In the genomic region with DNA sequence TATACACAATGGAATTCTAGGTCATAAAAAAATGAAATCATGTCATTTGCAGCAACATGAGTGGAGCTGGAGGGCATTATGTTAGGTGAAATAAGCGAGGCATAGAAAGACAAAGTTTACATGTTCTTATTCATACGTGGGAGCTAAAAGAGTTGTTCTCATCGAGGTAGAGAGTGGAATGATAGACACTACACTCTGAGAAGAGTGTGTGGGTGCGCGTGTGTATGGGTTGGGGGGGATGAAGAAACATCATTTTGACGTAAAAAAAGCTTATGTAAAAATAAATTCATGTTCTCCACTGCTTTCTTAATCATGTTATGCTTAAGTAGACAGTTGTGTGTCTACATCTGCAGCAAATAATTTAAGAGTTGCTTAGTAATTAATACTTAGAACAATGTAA, we compare ENCODE assay signal across 20 cellular contexts.
"Had no signal": no experiment of that assay in that cellular context is flagged by ENCODE, and none has a peak within 500 bp of the region (broad histone marks: within the 10 kb centered on the region; RNA-seq: fewer than 3 reads in every experiment).

No MANE protein-coding gene starts in this region.

- DNase-seq: stimulated activated CD4-positive, alpha-beta T cell treated with anti-CD3 and anti-CD28 coated beads, Interleukin-2, amount 100 ng/mL, for 48 hours; stimulated activated CD4-positive, alpha-beta T cell treated with anti-CD3 and anti-CD28 coated beads, Interleukin-4, amount 100 ng/mL, for 1 hour; stimulated activated CD4-positive, alpha-beta T cell treated with anti-CD3 and anti-CD28 coated beads, Interleukin-4, amount 100 ng/mL, for 24 hours; stimulated activated CD4-positive, alpha-beta T cell treated with anti-CD3 and anti-CD28 coated beads, Interleukin-4, amount 100 ng/mL, for 4 hours; stimulated activated CD8-positive, alpha-beta memory T cell treated with anti-CD3 and anti-CD28 coated beads, Interleukin-4, amount 100 ng/mL, for 48 hours; stimulated activated naive B cell treated with anti-CD40 and anti-IgM and Interleukin-4, amounts not matched to agents 10 μg/mL and 1 μg/mL and 100 μg/mL, for 72 hours; stimulated activated naive CD4-positive, alpha-beta T cell; stimulated activated naive CD4-positive, alpha-beta T cell treated with Interleukin-2 at 50 U/mL for 16 hours; stimulated activated naive CD8-positive, alpha-beta T cell treated with anti-CD3 and anti-CD28 coated beads, Interleukin-15, amount 100 ng/mL, for 72 hours; stimulated activated naive CD8-positive, alpha-beta T cell treated with anti-CD3 and anti-CD28 coated beads, Interleukin-15, Interleukin-2, amounts not matched to agents 100 U/mL and 50 U/mL, for 24 hours; stomach; substantia nigra; testis; thyroid gland; tibial artery; transverse colon; trophoblast cell; upper lobe of left lung; upper lobe of right lung; uterus had no signal
